2 cellular contexts compared by ENCODE assay signal in genomic region chr5:80711938-80712337, GRCh38.
TF ChIP-seq lines count a peak whose summit lies in the region.

No MANE protein-coding gene starts in this region.

TF ChIP-seq in WTC11, 78 proteins besides CTCF, POLR2A, EP300 and RAD21:
- TF ChIP-seq ERG (CRISPR knock-in tag; IDR thresholded peaks at IDR 0.05): no peak
- TF ChIP-seq CREB1 (CRISPR knock-in tag; IDR thresholded peaks at IDR 0.05): no peak
- TF ChIP-seq, protein P1, sequence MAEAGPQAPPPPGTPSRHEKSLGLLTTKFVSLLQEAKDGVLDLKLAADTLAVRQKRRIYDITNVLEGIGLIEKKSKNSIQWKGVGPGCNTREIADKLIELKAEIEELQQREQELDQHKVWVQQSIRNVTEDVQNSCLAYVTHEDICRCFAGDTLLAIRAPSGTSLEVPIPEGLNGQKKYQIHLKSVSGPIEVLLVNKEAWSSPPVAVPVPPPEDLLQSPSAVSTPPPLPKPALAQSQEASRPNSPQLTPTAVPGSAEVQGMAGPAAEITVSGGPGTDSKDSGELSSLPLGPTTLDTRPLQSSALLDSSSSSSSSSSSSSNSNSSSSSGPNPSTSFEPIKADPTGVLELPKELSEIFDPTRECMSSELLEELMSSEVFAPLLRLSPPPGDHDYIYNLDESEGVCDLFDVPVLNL (CRISPR knock-in tag; IDR thresholded peaks at IDR 0.05; ENCODE audit: borderline replicate concordance, low read depth): no peak
- no peak for TF ChIP-seq TEAD4 (CRISPR knock-in tag; IDR thresholded peaks at IDR 0.05)
- TF ChIP-seq ATF1 (CRISPR knock-in tag; IDR thresholded peaks at IDR 0.05): no peak
- no peak for TF ChIP-seq ZSCAN18 (CRISPR knock-in tag; IDR thresholded peaks at IDR 0.05)
- TF ChIP-seq JUN (CRISPR knock-in tag; IDR thresholded peaks at IDR 0.05): no peak

TF ChIP-seq in HepG2, 621 proteins besides CTCF, POLR2A, EP300 and RAD21:
- 0 out of 2 replicates have a peak, but pooled peaks have one; percentile 21 for TF ChIP-seq ZMYM4 (CRISPR knock-in tag; IDR thresholded peaks at IDR 0.05)
- TF ChIP-seq ZNF446 (CRISPR knock-in tag; IDR thresholded peaks at IDR 0.05): no peak
- no peak for TF ChIP-seq RXRA (CRISPR knock-in tag; IDR thresholded peaks at IDR 0.05)
- peak; percentile 84 for TF ChIP-seq STAG1 (CRISPR knock-in tag; IDR thresholded peaks at IDR 0.05)
- TF ChIP-seq DBP (CRISPR knock-in tag; IDR thresholded peaks at IDR 0.05; ENCODE audit: not compliant biosample characterization): no peak
- TF ChIP-seq HOXD1 (CRISPR knock-in tag; IDR thresholded peaks at IDR 0.05): no peak
- no peak for TF ChIP-seq ZNF737 (CRISPR knock-in tag; IDR thresholded peaks at IDR 0.05; ENCODE audit: borderline replicate concordance)
- TF ChIP-seq SMC3 (IDR thresholded peaks at IDR 0.05; ENCODE audit: low read length): peak; percentile 40; the same call in 1 of the 2 replicates
- TF ChIP-seq HIVEP1 (CRISPR knock-in tag; IDR thresholded peaks at IDR 0.05): no peak
